Comparison of ENCODE assay signal across 17 cellular contexts in genomic region chr19:58204566-58204965, GRCh38.
"Had no signal": no experiment of that assay in that cellular context is flagged by ENCODE, and none has a peak within 500 bp of the region (broad histone marks: within the 10 kb centered on the region; RNA-seq: fewer than 3 reads in every experiment).

No MANE protein-coding gene starts in this region.

- FAIRE-seq: endometrium had no signal

- H3K4me1 ChIP-seq: breast epithelium, esophagus muscularis mucosa, lower lobe of right lung, stomach, vagina had no signal

- H3K4me3 ChIP-seq: esophagus muscularis mucosa, lower lobe of right lung, stomach, vagina had no signal

- H3K27ac Mint-ChIP-seq: activated T-helper 17 cell treated with anti-CD3 and anti-CD28 coated beads, Interleukin-2, amount 50 U/mL, for 72 hours; immature natural killer cell had no signal

- ATAC-seq: activated T-helper 17 cell treated with anti-CD3 and anti-CD28 coated beads, Interleukin-2, amount 50 U/mL, for 72 hours had no signal

- H3K27me3 Mint-ChIP-seq: activated T-helper 17 cell treated with anti-CD3 and anti-CD28 coated beads, Interleukin-2, amount 50 U/mL, for 72 hours; naive B cell had no signal

- H3K27ac ChIP-seq: breast epithelium, esophagus muscularis mucosa, lower lobe of right lung, neutrophil, stomach, vagina had no signal

- H3K4me3 Mint-ChIP-seq: activated T-helper 17 cell treated with anti-CD3 and anti-CD28 coated beads, Interleukin-2, amount 50 U/mL, for 72 hours had no signal

- DNase-seq: activated CD4-positive, alpha-beta T cell treated with anti-CD3 and anti-CD28 coated beads for 1 hour; activated CD4-positive, alpha-beta T cell treated with anti-CD3 and anti-CD28 coated beads, Interleukin-2, amount 50 U/mL, for 4 hours; activated naive CD4-positive, alpha-beta T cell treated with Interleukin-2 at 50 U/mL for 16 hours; aorta; hippocampal formation; immature natural killer cell; lower lobe of right lung; naive B cell; stimulated activated CD4-positive, alpha-beta T cell treated with anti-CD3 and anti-CD28 coated beads, Interleukin-1b, Interleukin-23, amount 100 ng/mL, for 48 hours; stomach; T1000 had no signal

- H3K27me3 ChIP-seq: breast epithelium, esophagus muscularis mucosa, neutrophil, stomach, vagina had no signal
